Comparison of ENCODE assay signal across 8 cellular contexts in genomic region chrX:135974279-135974856, GRCh38. TPM values are rescaled to one million over a fixed set of nuclear protein-coding genes. Genes with fewer than 3 reads are reported as not detected.
DNase-seq lines count a peak whose midpoint lies in the region; ATAC-seq and TF ChIP-seq lines count a peak whose summit lies in the region.

No MANE protein-coding gene starts in this region.

- POLR2A ChIA-PET in Caco-2 (lab: Charles Lee): no interaction called here

- H3K4me3 Mint-ChIP-seq in Caco-2 (ENCODE audit: unreplicated experiment): peak overlapping the region; percentile 68
- peak overlapping the region; percentile 79 for H3K4me3 Mint-ChIP-seq in dendritic cell treated with granulocyte-macrophage colony-stimulating factor and Interleukin-4, amounts not matched to agents 40 ng/mL and 50 ng/mL, for 4 days

- H3K27me3 ChIP-seq in Caco-2 (replicated peaks; ENCODE audit: control insufficient read depth, insufficient read depth, low read length): no peaks in the 10 kb centered on the region
- H3K27me3 ChIP-seq in lower lobe of right lung (ENCODE audit: low read depth): no peaks in the 10 kb centered on the region

- BruUV-seq in Caco-2 (replicated peaks; lab: Mats Ljungman, UMichigan): no TSS peak

- H3K4me1 ChIP-seq in Caco-2 (no peaks in the 10 kb centered on the region), lower lobe of right lung (peaks cover 14% of the 10 kb centered on the region)

- ATAC-seq in lower lobe of right lung (peak; percentile 74 to 87), GM18498 (IDR thresholded peaks at IDR 0.05; ENCODE audit: unreplicated experiment) (no peak), HG03025 (IDR thresholded peaks at IDR 0.05; ENCODE audit: low FRiP score, unreplicated experiment) (no peak)

- no peaks in the 10 kb centered on the region for H3K9me3 Mint-ChIP-seq in Caco-2 (ENCODE audit: unreplicated experiment)
- H3K9me3 Mint-ChIP-seq in dendritic cell treated with granulocyte-macrophage colony-stimulating factor and Interleukin-4, amounts not matched to agents 40 ng/mL and 50 ng/mL, for 4 days: no peaks in the 10 kb centered on the region

- no peak overlapping the region for H3K27ac Mint-ChIP-seq in Caco-2 (ENCODE audit: unreplicated experiment)
- peak overlapping the region; percentile 85 for H3K27ac Mint-ChIP-seq in dendritic cell treated with granulocyte-macrophage colony-stimulating factor and Interleukin-4, amounts not matched to agents 40 ng/mL and 50 ng/mL, for 4 days

- peaks cover 7% of the 10 kb centered on the region for H3K4me1 Mint-ChIP-seq in Caco-2 (ENCODE audit: low read depth, unreplicated experiment)
- peaks cover 16% of the 10 kb centered on the region for H3K4me1 Mint-ChIP-seq in dendritic cell treated with granulocyte-macrophage colony-stimulating factor and Interleukin-4, amounts not matched to agents 40 ng/mL and 50 ng/mL, for 4 days (ENCODE audit: low read depth)

- no peaks in the 10 kb centered on the region for H3K27me3 Mint-ChIP-seq in Caco-2 (ENCODE audit: insufficient read depth, unreplicated experiment)
- H3K27me3 Mint-ChIP-seq in dendritic cell treated with granulocyte-macrophage colony-stimulating factor and Interleukin-4, amounts not matched to agents 40 ng/mL and 50 ng/mL, for 4 days: no peaks in the 10 kb centered on the region

- intact Hi-C loops in Caco-2 (cut with micrococcal nuclease; ENCODE audit: unreplicated experiment): loop anchor here (1.0 kb wide), 1 partner anchor 10 kb away; no protein-coding TSS in a partner anchor
- intact Hi-C loops in dendritic cell treated with granulocyte-macrophage colony-stimulating factor and Interleukin-4, amounts not matched to agents 40 ng/mL and 50 ng/mL, for 4 days (cut with micrococcal nuclease): loop anchor here (1.0 to 5.0 kb wide), 2 partner anchors 8 to 523 kb away; partner anchors contain the start of gene HTATSF1
- intact Hi-C loops in lower lobe of right lung (cut with DNase I): no loop called here

- no peak for TF ChIP-seq CTCF in Caco-2 (IDR thresholded peaks at IDR 0.05; ENCODE audit: insufficient read depth in 1 of 2, low read depth in 1 of 2, low read length in 1 of 2, severe bottlenecking in 1 of 2, unreplicated experiment in 1 of 2)
- no peak for TF ChIP-seq CTCF in LNCaP clone FGC (IDR thresholded peaks at IDR 0.05; ENCODE audit: control insufficient read depth, extremely low read depth, insufficient read depth)
- no peak for TF ChIP-seq CTCF in lower lobe of right lung (IDR thresholded peaks at IDR 0.05)

- CTCF ChIA-PET in Caco-2 (lab: Charles Lee): no interaction called here

- H3K36me3 Mint-ChIP-seq in Caco-2 (ENCODE audit: insufficient read depth, unreplicated experiment): no peaks in the 10 kb centered on the region
- H3K36me3 Mint-ChIP-seq in dendritic cell treated with granulocyte-macrophage colony-stimulating factor and Interleukin-4, amounts not matched to agents 40 ng/mL and 50 ng/mL, for 4 days (ENCODE audit: low read depth): peaks cover 21% of the 10 kb centered on the region

- peak overlapping the region; percentile 41 for H3K27ac ChIP-seq in lower lobe of right lung

- H3K36me3 ChIP-seq in Caco-2 (ENCODE audit: control insufficient read depth, insufficient read depth, low read length): no peaks in the 10 kb centered on the region
- H3K36me3 ChIP-seq in lower lobe of right lung: no peaks in the 10 kb centered on the region

- DNase-seq in Caco-2 (peak; percentile 57 to 76), LNCaP clone FGC (ENCODE audit: low read depth) (no peak), lower lobe of right lung (peak; percentile 74)
- peak; percentile 58 for DNase-seq in activated CD4-positive, alpha-beta T cell treated with anti-CD3 and anti-CD28 coated beads for 1 hour
- peak; percentile 46 to 52 (median 49) for DNase-seq in stimulated activated CD4-positive, alpha-beta T cell treated with anti-CD3 and anti-CD28 coated beads, TNF-alpha, amount 100 ng/mL, for 1 hour (ENCODE audit: low read depth in 3 of 3, low spot score in 1 of 3)

- H3K4me3 ChIP-seq in Caco-2 (ENCODE audit: low read depth, low read length) (peak overlapping the region; percentile 26), LNCaP clone FGC (ENCODE audit: low read depth, low read length) (peak overlapping the region; percentile 38), lower lobe of right lung (peak overlapping the region; percentile 48)

- H3K9me3 ChIP-seq in Caco-2: no peaks in the 10 kb centered on the region
- no peaks in the 10 kb centered on the region for H3K9me3 ChIP-seq in lower lobe of right lung

RNA-seq across cellular contexts. Expression of gene MMGT1, which starts 0.6 kb away (rescaled TPM):
- total RNA-seq in Caco-2 (2022) (17.3 and 18.3 TPM in 2 replicates), lower lobe of right lung (28.7 TPM)

RNA-seq across cellular contexts. Expression of gene SLC9A6, which starts 10.9 kb away (rescaled TPM):
- total RNA-seq in Caco-2 (2022): 9.9 and 11.8 TPM in 2 replicates
- total RNA-seq in lower lobe of right lung: 18.0 TPM

Comparison
In these comparisons a context has a peak if more than half of its experiments do, and no peak if none do; other contexts are left out.
1. ATAC-seq: peak in lower lobe of right lung (2 of 2); none in GM18498 (single experiment) and HG03025 (single experiment).
2. Peak in every context shown above with its lines, with median percentiles within 50 percentile points of each other: H3K4me3 ChIP-seq.